In genomic region chr11:1869427-1870325, GRCh38 we compare ENCODE assay signal across 10 cellular contexts. TPM values are rescaled to one million over a fixed set of nuclear protein-coding genes. Genes with fewer than 3 reads are reported as not detected.
DNase-seq lines count a peak whose midpoint lies in the region; ATAC-seq and TF ChIP-seq lines count a peak whose summit lies in the region.
"Had no signal": no experiment of that assay in that cellular context is flagged by ENCODE, and none has a peak within 500 bp of the region (broad histone marks: within the 10 kb centered on the region; RNA-seq: fewer than 3 reads in every experiment).

No MANE protein-coding gene starts in this region.

- TF ChIP-seq CTCF in PC-9 (conservative IDR thresholded peaks at IDR 0.05) (0 out of 2 replicates have a peak, but pooled peaks have one; percentile 20), heart right ventricle (IDR thresholded peaks at IDR 0.05) (peak in 7 of 9 donors; percentile 13 to 28 (median 18)), smooth muscle cell (IDR thresholded peaks at IDR 0.05; ENCODE audit: borderline replicate concordance, insufficient read depth, poor library complexity, severe bottlenecking) (no peak)

- no TSS peak for BruUV-seq in PC-9 (replicated peaks; lab: Mats Ljungman, UMichigan)

- no peak overlapping the region for H3K27ac ChIP-seq in PC-9
- peak overlapping the region in 9 of 10 donors; percentile 35 to 90 (median 78) for H3K27ac ChIP-seq in heart right ventricle
- H3K27ac ChIP-seq in smooth muscle cell (ENCODE audit: low read depth) = no peak overlapping the region

- 55 to 63% methylated on average over 34 of the region's 34 CpGs for WGBS in heart right ventricle, 2 donors
- 84% methylated on average over 25 of the region's 34 CpGs for WGBS in smooth muscle cell (ENCODE audit: low lambda C conversion rate)

- peaks cover 90% of the 10 kb centered on the region for H3K4me1 Mint-ChIP-seq in stimulated activated naive CD8-positive, alpha-beta T cell treated with anti-CD3 and anti-CD28 coated beads, Interleukin-15, amount 100 ng/mL, for 72 hours

- no peaks in the 10 kb centered on the region for H3K79me2 ChIP-seq in PC-9 (ENCODE audit: low read depth)
- H3K79me2 ChIP-seq in smooth muscle cell (ENCODE audit: low read depth) = no peaks in the 10 kb centered on the region

- no peak overlapping the region for H3K4me2 ChIP-seq in PC-9
- no peak overlapping the region for H3K4me2 ChIP-seq in smooth muscle cell

- H3K4me3 ChIP-seq in PC-9 (no peak overlapping the region), heart right ventricle (peak overlapping the region in 9 of 10 donors; percentile 29 to 59 (median 55)), smooth muscle cell (no peak overlapping the region)

- H3K9ac ChIP-seq in smooth muscle cell (ENCODE audit: low read depth) = no peak overlapping the region

- CTCF ChIA-PET in PC-9 (lab: Charles Lee) = no interaction called here

- intact Hi-C loops in PC-9 (cut with micrococcal nuclease; ENCODE audit: unreplicated experiment) (no loop called here), heart right ventricle (cut with DNase I) (no loop called here)

- no peak overlapping the region for H2AFZ ChIP-seq in PC-9
- no peak overlapping the region for H2AFZ ChIP-seq in smooth muscle cell (ENCODE audit: low read depth)

- peak overlapping the region in 1 of 2 donors; percentile 91 for H3K27ac Mint-ChIP-seq in stimulated activated naive CD8-positive, alpha-beta T cell treated with anti-CD3 and anti-CD28 coated beads, Interleukin-15, amount 100 ng/mL, for 72 hours

- DNase-seq in NCI-H82 (lab: John Stamatoyannopoulos, UW) = peak; percentile 32
- DNase-seq in NCI-H82 treated with DMSO at 0.1 percent for 48 hours (lab: John Stamatoyannopoulos, UW; ENCODE audit: unreplicated experiment) = no peak
- DNase-seq in PC-9 = no peak
- DNase-seq in heart right ventricle = peak in 1 of 2 donors; percentile 31
- DNase-seq in stimulated activated naive CD8-positive, alpha-beta T cell treated with anti-CD3 and anti-CD28 coated beads, Interleukin-15, amount 100 ng/mL, for 72 hours = no peak
- DNase-seq in smooth muscle cell (lab: John Stamatoyannopoulos, UW; ENCODE audit: unreplicated experiment) = no peak
- DNase-seq in AML-193 (lab: John Stamatoyannopoulos, UW) = no peak
- DNase-seq: cerebellar nuclear complex, NCI-H2029 treated with DMSO at 0.1 percent for 48 hours had no signal

- H3K9me3 Mint-ChIP-seq in stimulated activated naive CD8-positive, alpha-beta T cell treated with anti-CD3 and anti-CD28 coated beads, Interleukin-15, amount 100 ng/mL, for 72 hours = no peaks in the 10 kb centered on the region

- no peaks in the 10 kb centered on the region for H3K27me3 Mint-ChIP-seq in stimulated activated naive CD8-positive, alpha-beta T cell treated with anti-CD3 and anti-CD28 coated beads, Interleukin-15, amount 100 ng/mL, for 72 hours

- peak overlapping the region; percentile 54 for H3K4me3 Mint-ChIP-seq in stimulated activated naive CD8-positive, alpha-beta T cell treated with anti-CD3 and anti-CD28 coated beads, Interleukin-15, amount 100 ng/mL, for 72 hours

- peak in 5 of 8 donors; percentile 5 to 20 (median 8) for ATAC-seq in heart right ventricle
- no peak for ATAC-seq in stimulated activated naive CD8-positive, alpha-beta T cell treated with anti-CD3 and anti-CD28 coated beads, Interleukin-15, amount 100 ng/mL, for 72 hours
- no peak for ATAC-seq in GM21423 (IDR thresholded peaks at IDR 0.05; ENCODE audit: unreplicated experiment)

- H3K4me1 ChIP-seq in PC-9 (replicated peaks; ENCODE audit: insufficient read depth) (no peaks in the 10 kb centered on the region), heart right ventricle (peaks cover under 1 to 58% (median 16%) of the 10 kb centered on the region in 9 donors), smooth muscle cell (ENCODE audit: low read depth) (peaks cover 3% of the 10 kb centered on the region)

- H4K20me1 ChIP-seq in PC-9 (ENCODE audit: insufficient read depth) (no peaks in the 10 kb centered on the region), smooth muscle cell (ENCODE audit: low read depth) (no peaks in the 10 kb centered on the region)

- POLR2A ChIA-PET in PC-9 (lab: Charles Lee; ENCODE audit: unreplicated experiment) = no interaction called here

- no peaks in the 10 kb centered on the region for H3K9me2 ChIP-seq in PC-9 (ENCODE audit: insufficient read depth)

- H3K36me3 ChIP-seq in PC-9 (ENCODE audit: low read depth) = no peaks in the 10 kb centered on the region
- peaks cover 0 to 4% (median 0%) of the 10 kb centered on the region in 9 donors for H3K36me3 ChIP-seq in heart right ventricle
- H3K36me3 ChIP-seq in smooth muscle cell (ENCODE audit: low read depth) = no peaks in the 10 kb centered on the region

- H3F3A ChIP-seq in PC-9 (ENCODE audit: insufficient read depth, low read depth) (no peaks in the 10 kb centered on the region), smooth muscle cell (ENCODE audit: low read depth) (no peaks in the 10 kb centered on the region)

- 0 out of 2 replicates have a peak, but pooled peaks cover 11% of the 10 kb centered on the region for H3K27me3 ChIP-seq in PC-9 (ENCODE audit: insufficient read depth, low read depth)
- H3K27me3 ChIP-seq in heart right ventricle = peaks cover 0 to 12% (median 5%) of the 10 kb centered on the region in 7 donors
- H3K27me3 ChIP-seq in smooth muscle cell (ENCODE audit: low read depth) = no peaks in the 10 kb centered on the region

- H3K9me3 ChIP-seq in PC-9 (ENCODE audit: insufficient read depth, low read depth) = no peaks in the 10 kb centered on the region
- no peaks in the 10 kb centered on the region for H3K9me3 ChIP-seq in heart right ventricle
- H3K9me3 ChIP-seq in smooth muscle cell (replicated peaks; ENCODE audit: low read depth) = no peaks in the 10 kb centered on the region

RNA-seq across cellular contexts. Expression of gene LSP1, which starts 16.8 kb away (rescaled TPM):
- total RNA-seq in PC-9 (2021) (2.5 and 2.6 TPM in 2 replicates), heart right ventricle (10 to 100 TPM; 16.0 to 57.2 (median 20.8) TPM), smooth muscle cell (1.7 and 2.1 TPM in 2 replicates)
- polyA plus RNA-seq in heart right ventricle (10 to 100 TPM; 21.3 to 21.5 TPM), smooth muscle cell (8.7 and 13.7 TPM in 2 replicates)

RNA-seq across cellular contexts. Expression of gene PRR33, which starts 22.0 kb away (rescaled TPM):
- total RNA-seq in PC-9 (2021) (not detected in 2 replicates), heart right ventricle (1 to 10 TPM; 2.3 to 4.9 (median 3.5) TPM), smooth muscle cell (not detected in 2 replicates)
- polyA plus RNA-seq in heart right ventricle (1 to 10 TPM in 1 of 2 donors, under 1 TPM in 1; 0.09 to 6.5 TPM), smooth muscle cell (not detected in 2 replicates)

RNA-seq across cellular contexts. Expression of gene TNNI2, which starts 30.9 kb away (rescaled TPM):
- 4.9 and 7.8 TPM in 2 replicates for total RNA-seq in PC-9 (2021)
- total RNA-seq in heart right ventricle = under 1 TPM in 3 of 10 donors, not detected in 7; 0.36 to 0.55 (median 0.46) TPM
- 1 to 10 TPM in 1 of 2 donors, under 1 TPM in 1; 0.71 to 1.2 TPM for polyA plus RNA-seq in heart right ventricle
- 0.94 TPM in 1 of 2 replicates, not detected in the other for total RNA-seq in smooth muscle cell
- 0.74 and 1.2 TPM in 2 replicates for polyA plus RNA-seq in smooth muscle cell

RNA-seq across cellular contexts. Expression of gene SYT8, which starts 34.9 kb away (rescaled TPM):
- total RNA-seq in PC-9 (2021) (8.9 and 12.1 TPM in 2 replicates), heart right ventricle (not detected), smooth muscle cell (0.13 TPM in 1 of 2 replicates, not detected in the other)
- polyA plus RNA-seq in heart right ventricle (not detected), smooth muscle cell (1.4 and 2.0 TPM in 2 replicates)

RNA-seq across cellular contexts. Expression of gene TNNT3, which starts 49.8 kb away (rescaled TPM):
- total RNA-seq in PC-9 (2021) (0.60 TPM in 1 of 2 replicates, not detected in the other), heart right ventricle (10 to 100 TPM; 12.5 to 49.9 (median 39.9) TPM), smooth muscle cell (1.9 TPM in 1 of 2 replicates, not detected in the other)
- polyA plus RNA-seq in heart right ventricle (10 to 100 TPM; 45.7 to 48.5 TPM), smooth muscle cell (0.97 and 4.7 TPM in 2 replicates)

Comparison
In these comparisons a context has a peak if more than half of its experiments do, and no peak if none do; other contexts are left out.
1. H3K27ac ChIP-seq: peak in heart right ventricle (9 of 10); none in PC-9 (single experiment) and smooth muscle cell (single experiment).
2. H3K4me3 ChIP-seq: peak in heart right ventricle (9 of 10); none in PC-9 (single experiment) and smooth muscle cell (single experiment).
3. ATAC-seq: peak in heart right ventricle (5 of 8); none in stimulated activated naive CD8-positive, alpha-beta T cell treated with anti-CD3 and anti-CD28 coated beads, Interleukin-15, amount 100 ng/mL, for 72 hours (single experiment) and GM21423 (single experiment).